In genomic region chr9:4923580-4924544, GRCh38 we compare ENCODE assay signal across 8 cellular contexts.
DNase-seq lines count a peak whose midpoint lies in the region; ATAC-seq and TF ChIP-seq lines count a peak whose summit lies in the region.

No MANE protein-coding gene starts in this region.

- peaks cover 28% of the 10 kb centered on the region for H3K4me1 Mint-ChIP-seq in activated naive CD8-positive, alpha-beta T cell treated with anti-CD3 and anti-CD28 coated beads, Interleukin-2, amount 50 U/mL, for 24 hours

- peaks cover 0 to 2% of the 10 kb centered on the region in 2 donors for H3K4me1 ChIP-seq in lung (ENCODE audit: control insufficient read depth in 2 of 2, insufficient read depth in 2 of 2, low read length in 2 of 2)
- H3K4me1 ChIP-seq in effector memory CD4-positive, alpha-beta T cell (ENCODE audit: control insufficient read depth, insufficient read depth, low read length, poor library complexity, severe bottlenecking): no peaks in the 10 kb centered on the region

- in situ Hi-C loops in GM13977 (cut with MboI; ENCODE audit: low pct_unique_long_range_greater_than_20kb, low sequenced_read_pairs, unreplicated experiment): no loop called here

- H3K36me3 ChIP-seq in lung (ENCODE audit: control insufficient read depth in 2 of 2, insufficient read depth in 2 of 2, low read length in 2 of 2): no peaks in the 10 kb centered on the region
- no peaks in the 10 kb centered on the region for H3K36me3 ChIP-seq in effector memory CD4-positive, alpha-beta T cell (ENCODE audit: control insufficient read depth, insufficient read depth, low read length)

- 40 to 43% methylated on average over 5 of the region's 5 CpGs for WGBS in lung, 2 donors

- H3K36me3 Mint-ChIP-seq in activated naive CD8-positive, alpha-beta T cell treated with anti-CD3 and anti-CD28 coated beads, Interleukin-2, amount 50 U/mL, for 24 hours (ENCODE audit: low read depth): no peaks in the 10 kb centered on the region

- H3K27ac Mint-ChIP-seq in activated naive CD8-positive, alpha-beta T cell treated with anti-CD3 and anti-CD28 coated beads, Interleukin-2, amount 50 U/mL, for 24 hours: no peak overlapping the region

- peak; percentile 42 for TF ChIP-seq CTCF in AG09309 (IDR thresholded peaks at IDR 0.05; ENCODE audit: control insufficient read depth, insufficient read depth, low read depth, low read length, missing control alignments)
- TF ChIP-seq CTCF in GM13977 (IDR thresholded peaks at IDR 0.05; ENCODE audit: extremely low read depth, insufficient read depth, missing control alignments): peak; percentile 56
- TF ChIP-seq CTCF in lung (IDR thresholded peaks at IDR 0.05; ENCODE audit: control extremely low read depth, extremely low read depth): peak; percentile 16

- H3K27me3 ChIP-seq in lung (ENCODE audit: control insufficient read depth, insufficient read depth): no peaks in the 10 kb centered on the region
- H3K27me3 ChIP-seq in effector memory CD4-positive, alpha-beta T cell (replicated peaks; ENCODE audit: control insufficient read depth, insufficient read depth, low read length, poor library complexity, severe bottlenecking): no peaks in the 10 kb centered on the region

- no peak overlapping the region for H3K4me3 ChIP-seq in AG09309 (ENCODE audit: control insufficient read depth, low read depth, low read length)
- H3K4me3 ChIP-seq in Jurkat, Clone E6-1 (ENCODE audit: low read length): no peak overlapping the region
- no peak overlapping the region for H3K4me3 ChIP-seq in lung
- H3K4me3 ChIP-seq in effector memory CD4-positive, alpha-beta T cell (ENCODE audit: insufficient read depth, low read depth, low read length, poor library complexity, severe bottlenecking): no peak overlapping the region

- no peaks in the 10 kb centered on the region for H3K27me3 Mint-ChIP-seq in activated naive CD8-positive, alpha-beta T cell treated with anti-CD3 and anti-CD28 coated beads, Interleukin-2, amount 50 U/mL, for 24 hours

- no peak for DNase-seq in AG09309 (ENCODE audit: low read depth)
- peak; percentile 60 for DNase-seq in GM13977 (ENCODE audit: low spot score)
- DNase-seq in Jurkat, Clone E6-1 (ENCODE audit: low read depth, low spot score): peak; percentile 52
- DNase-seq in activated naive CD8-positive, alpha-beta T cell treated with anti-CD3 and anti-CD28 coated beads, Interleukin-2, amount 50 U/mL, for 24 hours: no peak
- DNase-seq in lung (ENCODE audit: low spot score): no peak
- no peak for DNase-seq in mesenteric fat pad (ENCODE audit: low spot score)
- no peak for DNase-seq in effector memory CD4-positive, alpha-beta T cell

- H3K9me3 Mint-ChIP-seq in activated naive CD8-positive, alpha-beta T cell treated with anti-CD3 and anti-CD28 coated beads, Interleukin-2, amount 50 U/mL, for 24 hours: no peaks in the 10 kb centered on the region

- peaks cover 0 to 2% of the 10 kb centered on the region in 2 donors for H3K9me3 ChIP-seq in lung (ENCODE audit: control insufficient read depth in 2 of 2, insufficient read depth in 1 of 2, low read length in 1 of 2)
- H3K9me3 ChIP-seq in effector memory CD4-positive, alpha-beta T cell (ENCODE audit: control insufficient read depth, low read length): no peaks in the 10 kb centered on the region

- ATAC-seq in activated naive CD8-positive, alpha-beta T cell treated with anti-CD3 and anti-CD28 coated beads, Interleukin-2, amount 50 U/mL, for 24 hours: peak; percentile 33
- ATAC-seq in lung (ENCODE audit: insufficient read depth, low FRiP score) (peak; percentile 41), GM18517 (IDR thresholded peaks at IDR 0.05; ENCODE audit: unreplicated experiment) (no peak)

- no peak overlapping the region for H3K27ac ChIP-seq in lung (ENCODE audit: low read depth in 1 of 2, low read length in 1 of 2)
- no peak overlapping the region for H3K27ac ChIP-seq in effector memory CD4-positive, alpha-beta T cell (ENCODE audit: insufficient read depth, low read length, poor library complexity, severe bottlenecking)

- H3K4me3 Mint-ChIP-seq in activated naive CD8-positive, alpha-beta T cell treated with anti-CD3 and anti-CD28 coated beads, Interleukin-2, amount 50 U/mL, for 24 hours: no peak overlapping the region

Comparison
In these comparisons a context has a peak if more than half of its experiments do, and no peak if none do; other contexts are left out.
1. DNase-seq: peak in GM13977 (single experiment) and Jurkat, Clone E6-1 (single experiment); none in AG09309 (single experiment), activated naive CD8-positive, alpha-beta T cell treated with anti-CD3 and anti-CD28 coated beads, Interleukin-2, amount 50 U/mL, for 24 hours (single experiment), lung (single experiment), mesenteric fat pad (single experiment) and effector memory CD4-positive, alpha-beta T cell (0 of 3).
2. Peak in every context shown above with its lines, with median percentiles within 50 percentile points of each other: CTCF ChIP-seq.